In genomic region chr10:61606971-61607907, GRCh38 we compare ENCODE assay signal across 11 cellular contexts. TPM values are rescaled to one million over a fixed set of nuclear protein-coding genes. Genes with fewer than 3 reads are reported as not detected.
DNase-seq lines count a peak whose midpoint lies in the region; ATAC-seq, FAIRE-seq and TF ChIP-seq lines count a peak whose summit lies in the region.
"Had no signal": no experiment of that assay in that cellular context is flagged by ENCODE, and none has a peak within 500 bp of the region (broad histone marks: within the 10 kb centered on the region; RNA-seq: fewer than 3 reads in every experiment).

No MANE protein-coding gene starts in this region.

- TF ChIP-seq CTCF in BE2C (IDR thresholded peaks at IDR 0.05; ENCODE audit: low read depth, low read length), result peak; percentile 63
- TF ChIP-seq CTCF in SK-N-SH (IDR thresholded peaks at IDR 0.05), result peak; percentile 62

- no peak overlapping the region for H2AFZ ChIP-seq in SK-N-SH (ENCODE audit: low read depth)

- DNase-seq in BE2C, result no peak
- no peak for DNase-seq in H54 (ENCODE audit: insufficient read length, low spot score)
- DNase-seq in SK-N-SH, result no peak
- DNase-seq in iris pigment epithelial cell (ENCODE audit: low read depth), result peak; percentile 19
- no peak for DNase-seq in posterior cingulate gyrus
- DNase-seq in NCI-H526 treated with DMSO at 0.1 percent for 48 hours (lab: John Stamatoyannopoulos, UW), result no peak
- DNase-seq in activated CD4-positive, alpha-beta T cell treated with anti-CD3 and anti-CD28 coated beads for 1 hour, result no peak
- DNase-seq: activated naive CD4-positive, alpha-beta T cell treated with anti-CD3 and anti-CD28 coated beads, Interleukin-2, amount 50 U/mL, for 16 hours; NCI-H2107 had no signal

- H3K27me3 ChIP-seq in BE2C (no peaks in the 10 kb centered on the region), SK-N-SH (ENCODE audit: insufficient read depth) (no peaks in the 10 kb centered on the region)

- H3K4me3 ChIP-seq in BE2C (ENCODE audit: low read depth, low read length) (no peak overlapping the region), SK-N-SH (ENCODE audit: low read depth in 2 of 2, low read length in 1 of 2) (no peak overlapping the region)

- intact Hi-C loops in posterior cingulate gyrus (cut with DNase I), result no loop called here

- CTCF ChIA-PET in SK-N-SH (lab: Yijun Ruan, JAX), result interaction anchor here (0.8 to 1.9 kb wide), 5 partner anchors 10 to 39 kb away, joined by 3 to 6 read pairs (median 4); no protein-coding TSS in a partner anchor

- TF ChIP-seq POLR2A in H54 (IDR thresholded peaks at IDR 0.05; ENCODE audit: low read depth, low read length), result no peak

- TF ChIP-seq RAD21 in SK-N-SH (IDR thresholded peaks at IDR 0.05; ENCODE audit: low read length), result peak; percentile 24; the same call in 1 of the 2 replicates

- no peak overlapping the region for H3K4me2 ChIP-seq in SK-N-SH

- WGBS in SK-N-SH (ENCODE audit: low lambda C conversion rate), result 77% methylated on average over 5 of the region's 5 CpGs

- H3K36me3 ChIP-seq in BE2C, result no peaks in the 10 kb centered on the region
- no peaks in the 10 kb centered on the region for H3K36me3 ChIP-seq in SK-N-SH (replicated peaks in 1 of 2; ENCODE audit: control insufficient read depth in 1 of 2, insufficient read depth in 2 of 2, low read length in 1 of 2)

- no peaks in the 10 kb centered on the region for H3F3A ChIP-seq in SK-N-SH (replicated peaks; ENCODE audit: insufficient read depth)

- H3K4me1 ChIP-seq in BE2C, result no peaks in the 10 kb centered on the region
- H3K4me1 ChIP-seq in SK-N-SH (ENCODE audit: control insufficient read depth in 1 of 2, insufficient read depth in 2 of 2, low read depth in 1 of 2, low read length in 1 of 2), result peaks cover 0 to 14% of the 10 kb centered on the region in 2 experiments; a peak in 2 of 4 replicates

- H3K9me3 ChIP-seq in BE2C (no peaks in the 10 kb centered on the region), SK-N-SH (no peaks in the 10 kb centered on the region)

- no peaks in the 10 kb centered on the region for H3K79me2 ChIP-seq in SK-N-SH (ENCODE audit: insufficient read depth)

- H3K27ac ChIP-seq in SK-N-SH (ENCODE audit: low read depth in 2 of 2, low read length in 1 of 2), result no peak overlapping the region

- peak; percentile 87 for FAIRE-seq in H54 (lab: Jason Lieb, UNC)
- FAIRE-seq: GM12891 had no signal

- H4K20me1 ChIP-seq in SK-N-SH (ENCODE audit: insufficient read depth), result no peaks in the 10 kb centered on the region

- no peak for TF ChIP-seq EP300 in SK-N-SH (IDR thresholded peaks at IDR 0.05; ENCODE audit: borderline replicate concordance in 1 of 2, low read depth in 1 of 2, low read length in 1 of 2)

- no peak for ATAC-seq in HG02571 (IDR thresholded peaks at IDR 0.05; ENCODE audit: unreplicated experiment)

- POLR2A ChIA-PET in SK-N-SH (lab: Yijun Ruan, JAX), result no interaction called here

- no peaks in the 10 kb centered on the region for H3K9me2 ChIP-seq in SK-N-SH

- H3K9ac ChIP-seq in SK-N-SH, result no peak overlapping the region

TF ChIP-seq in SK-N-SH, 30 proteins besides CTCF, POLR2A, EP300 and RAD21:
- TF ChIP-seq GATA2 (CRISPR knock-in tag; IDR thresholded peaks at IDR 0.05) (no peak), CHD2 (IDR thresholded peaks at IDR 0.05; ENCODE audit: low read length, partially characterized antibody) (no peak), FOXM1 (IDR thresholded peaks at IDR 0.05; ENCODE audit: low read depth) (no peak), FOSL2 (IDR thresholded peaks at IDR 0.05; ENCODE audit: borderline replicate concordance, low read depth) (no peak), JUND (IDR thresholded peaks at IDR 0.05) (no peak), ELF1 (IDR thresholded peaks at IDR 0.05) (no peak), GABPA (IDR thresholded peaks at IDR 0.05; ENCODE audit: low read depth) (no peak), FOXJ3 (CRISPR knock-in tag; IDR thresholded peaks at IDR 0.05) (no peak), RFX5 (IDR thresholded peaks at IDR 0.05; ENCODE audit: low read length) (no peak), EZH2phosphoT487 (IDR thresholded peaks at IDR 0.05; ENCODE audit: borderline replicate concordance, low read depth) (no peak), SIN3A (IDR thresholded peaks at IDR 0.05; ENCODE audit: borderline replicate concordance, low read depth, low read length) (no peak), SMC3 (IDR thresholded peaks at IDR 0.05; ENCODE audit: low read depth, low read length) (no peak), YY1 (IDR thresholded peaks at IDR 0.05; ENCODE audit: low read depth) (no peak), IRF3 (IDR thresholded peaks at IDR 0.05; ENCODE audit: low read depth, low read length) (no peak), TCF12 (IDR thresholded peaks at IDR 0.05) (no peak), RXRA (IDR thresholded peaks at IDR 0.05; ENCODE audit: borderline replicate concordance, low read depth) (no peak), RCOR1 (IDR thresholded peaks at IDR 0.05; ENCODE audit: low read length) (no peak), MEF2A (IDR thresholded peaks at IDR 0.05; ENCODE audit: borderline replicate concordance, low read depth) (no peak), POLR2AphosphoS5 (IDR thresholded peaks at IDR 0.05; ENCODE audit: low read depth, low read length) (no peak), TEAD4 (IDR thresholded peaks at IDR 0.05; ENCODE audit: borderline replicate concordance, insufficient read depth) (no peak)

RNA-seq across cellular contexts. Expression of gene CABCOCO1, which starts 55.5 kb away (rescaled TPM):
- not detected for polyA plus RNA-seq in BE2C (2012; ENCODE audit: insufficient read depth, insufficient read length, low read depth)
- 0.71 and 0.94 TPM in 2 replicates for polyA plus RNA-seq in SK-N-SH (2012; rRNA removed)
- 1.6 and 2.2 TPM in 2 replicates for polyA plus RNA-seq in SK-N-SH (2012; cell fraction: cytosol; rRNA removed)
- polyA plus RNA-seq in SK-N-SH (2012; cell fraction: nucleus; rRNA removed), result 0.11 and 0.44 TPM in 2 replicates
